8 cellular contexts compared by ENCODE assay signal in the genomic region with DNA sequence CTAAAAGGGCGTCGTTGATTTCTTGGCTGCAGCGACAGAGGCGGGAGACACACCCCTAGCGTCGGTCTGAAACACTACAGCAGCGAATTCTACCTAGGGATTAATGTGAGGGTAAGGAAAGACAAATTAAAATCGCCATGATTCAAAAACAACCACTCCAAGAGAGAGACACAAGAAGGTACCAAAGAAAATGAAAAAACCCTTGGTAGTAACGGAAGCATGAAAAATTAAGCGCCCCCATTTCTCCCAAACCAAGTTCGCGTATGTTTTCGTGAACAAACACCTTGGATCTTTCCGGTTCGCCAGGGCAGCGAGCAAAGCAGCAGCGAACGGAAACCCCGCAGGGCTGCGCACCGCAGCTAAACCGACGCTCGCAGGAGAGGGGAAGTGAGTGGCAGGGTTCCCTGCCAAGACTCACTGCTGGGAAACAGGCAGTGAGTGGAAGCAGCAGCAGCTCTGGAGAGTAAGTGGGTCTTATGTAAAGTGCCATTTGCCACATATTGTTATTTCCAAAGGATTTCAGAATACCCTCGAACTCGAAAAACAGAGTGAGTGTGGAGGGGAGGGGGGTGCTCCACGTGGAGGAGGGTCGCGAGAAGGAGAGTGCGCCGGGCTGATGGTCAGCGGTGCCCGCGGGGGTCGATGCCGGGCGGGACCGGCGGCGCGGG. TPM values are rescaled to one million over a fixed set of nuclear protein-coding genes. Genes with fewer than 3 reads are reported as not detected.
DNase-seq lines count a peak whose midpoint lies in the region; ATAC-seq and TF ChIP-seq lines count a peak whose summit lies in the region.

No MANE protein-coding gene starts in this region.

- peaks cover 7% of the 10 kb centered on the region for H3K36me3 Mint-ChIP-seq in endothelial cell (ENCODE audit: low read depth, unreplicated experiment)

- H3K9me3 Mint-ChIP-seq in endothelial cell (ENCODE audit: unreplicated experiment): no peaks in the 10 kb centered on the region

- peak; percentile 72 for DNase-seq in COR-L47 (lab: John Stamatoyannopoulos, UW)
- peak; percentile 48 for DNase-seq in NT2/D1 (ENCODE audit: low read depth, low spot score)
- peak; percentile 71 for DNase-seq in activated CD8-positive, alpha-beta memory T cell treated with anti-CD3 and anti-CD28 coated beads, Interleukin-2, amount 50 U/mL, for 4 hours
- peak; percentile 69 for DNase-seq in endothelial cell (ENCODE audit: low spot score)
- DNase-seq in stimulated activated CD8-positive, alpha-beta memory T cell treated with anti-CD3 and anti-CD28 coated beads, Interleukin-4, amount 100 ng/mL, for 24 hours (ENCODE audit: low read depth): peak; percentile 38

- H3K4me1 ChIP-seq in HUES48 (ENCODE audit: control insufficient read depth, insufficient read depth, low read length) (peaks cover 49% of the 10 kb centered on the region), NT2/D1 (ENCODE audit: insufficient read depth, insufficient read length) (no peaks in the 10 kb centered on the region), mononuclear cell (ENCODE audit: insufficient read depth, low read length) (peaks cover 53% of the 10 kb centered on the region)

- H3K4me3 ChIP-seq in HUES48 (ENCODE audit: low read depth, low read length): peak overlapping the region; percentile 99
- peak overlapping the region; percentile 84 for H3K4me3 ChIP-seq in NT2/D1 (ENCODE audit: insufficient read length, low read depth)
- peak overlapping the region; percentile 70 for H3K4me3 ChIP-seq in mononuclear cell (ENCODE audit: low read length)

- H3K4me3 Mint-ChIP-seq in endothelial cell (ENCODE audit: unreplicated experiment): peak overlapping the region; percentile 98

- ATAC-seq in GM21381 (IDR thresholded peaks at IDR 0.05; ENCODE audit: unreplicated experiment): peak; percentile 53

- peak; percentile 64 for TF ChIP-seq CTCF in endothelial cell (IDR thresholded peaks at IDR 0.05; ENCODE audit: unreplicated experiment)

- H3K36me3 ChIP-seq in HUES48 (ENCODE audit: control insufficient read depth, insufficient read depth, low read length) (peaks cover 6% of the 10 kb centered on the region; the same call in 1 of the 2 replicates), NT2/D1 (ENCODE audit: insufficient read depth, insufficient read length, low read length) (peaks cover 15% of the 10 kb centered on the region)

- peak overlapping the region; percentile 99 for H3K27ac Mint-ChIP-seq in endothelial cell (ENCODE audit: unreplicated experiment)

- peaks cover 15% of the 10 kb centered on the region for H3K4me1 Mint-ChIP-seq in endothelial cell (ENCODE audit: unreplicated experiment)

- H3K27me3 Mint-ChIP-seq in endothelial cell (ENCODE audit: unreplicated experiment): peaks cover 16% of the 10 kb centered on the region

- peak overlapping the region; percentile 87 for H3K9ac ChIP-seq in HUES48 (ENCODE audit: low read depth, low read length)
- H3K9ac ChIP-seq in NT2/D1 (ENCODE audit: insufficient read length, low read depth): peak overlapping the region; percentile 87

- H3K27me3 ChIP-seq in HUES48 (ENCODE audit: control insufficient read depth, insufficient read depth, low read length): no peaks in the 10 kb centered on the region
- H3K27me3 ChIP-seq in NT2/D1 (ENCODE audit: insufficient read depth, insufficient read length): no peaks in the 10 kb centered on the region
- no peaks in the 10 kb centered on the region for H3K27me3 ChIP-seq in mononuclear cell (ENCODE audit: insufficient read depth, low read length)

- peak overlapping the region; percentile 92 for H3K27ac ChIP-seq in HUES48 (ENCODE audit: low read depth, low read length)

- no peaks in the 10 kb centered on the region for H3K9me3 ChIP-seq in HUES48 (ENCODE audit: control insufficient read depth, insufficient read depth, low read length)
- no peaks in the 10 kb centered on the region for H3K9me3 ChIP-seq in NT2/D1 (ENCODE audit: insufficient read depth, low read length)
- no peaks in the 10 kb centered on the region for H3K9me3 ChIP-seq in mononuclear cell (ENCODE audit: low read depth, low read length)

RNA-seq across cellular contexts. Expression of a gene that starts 1.0 kb away (rescaled TPM):
- 65.7 TPM for total RNA-seq in endothelial cell (ENCODE audit: unreplicated experiment)
- total RNA-seq in mononuclear cell: 62.1 TPM

Comparison
In these comparisons a context has a peak if more than half of its experiments do, and no peak if none do; other contexts are left out.
1. Peak in every context shown above with its lines: DNase-seq, ATAC-seq, H3K4me3 ChIP-seq and H3K27ac ChIP-seq.